In the genomic region with DNA sequence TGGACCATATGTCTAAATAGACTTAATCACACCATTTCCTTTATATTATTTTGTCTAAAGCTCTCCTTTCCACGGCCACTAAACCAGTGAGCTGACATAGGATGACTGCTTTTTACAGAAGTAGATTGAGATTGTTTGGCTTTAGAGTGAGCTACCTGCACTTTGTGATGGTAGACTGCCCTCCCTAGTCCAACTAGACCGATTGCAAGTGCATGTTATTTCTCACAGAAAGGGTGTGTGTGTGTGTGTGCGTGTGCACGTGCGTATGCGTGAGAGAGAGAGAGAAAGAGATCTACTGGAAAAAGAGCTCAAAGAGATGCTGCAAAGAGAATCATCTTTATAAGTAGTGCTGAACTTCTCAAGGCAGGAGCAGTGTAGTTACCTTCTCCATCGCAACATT, we compare ENCODE assay signal across 9 cellular contexts.
DNase-seq lines count a peak whose midpoint lies in the region; ATAC-seq, FAIRE-seq and TF ChIP-seq lines count a peak whose summit lies in the region.
"Had no signal": no experiment of that assay in that cellular context is flagged by ENCODE, and none has a peak within 500 bp of the region (broad histone marks: within the 10 kb centered on the region; RNA-seq: fewer than 3 reads in every experiment).

No MANE protein-coding gene starts in this region.

- peaks cover 0 to 9% of the 10 kb centered on the region in 2 donors for H3K36me3 ChIP-seq in left lung

- ATAC-seq in left lung (peak; percentile 74), HG02885 (IDR thresholded peaks at IDR 0.05; ENCODE audit: poor library complexity, unreplicated experiment) (no peak)

- peak overlapping the region in 1 of 2 donors; percentile 71 for H3K27ac ChIP-seq in left lung

- TF ChIP-seq CTCF in left lung (IDR thresholded peaks at IDR 0.05) (no peak), CD14-positive monocyte (IDR thresholded peaks at IDR 0.05) (no peak)

- peaks cover 12 to 45% of the 10 kb centered on the region in 2 donors for H3K4me1 ChIP-seq in left lung

- H3K4me1 Mint-ChIP-seq in T-helper 2 cell treated with Interferon-gamma antibody and Interleukin-4, amounts not matched to agents 5 μg/mL and 100 μg/mL, for 36 hours (ENCODE audit: low read depth) = peaks cover 48% of the 10 kb centered on the region
- peaks cover 33% of the 10 kb centered on the region for H3K4me1 Mint-ChIP-seq in CD14-positive monocyte

- H3K9me3 ChIP-seq in left lung = peaks cover 0 to 6% of the 10 kb centered on the region in 2 donors

- peaks cover 25% of the 10 kb centered on the region for H3K36me3 Mint-ChIP-seq in T-helper 2 cell treated with Interferon-gamma antibody and Interleukin-4, amounts not matched to agents 5 μg/mL and 100 μg/mL, for 36 hours (ENCODE audit: low read depth)
- H3K36me3 Mint-ChIP-seq in CD14-positive monocyte = peaks cover 15 to 31% of the 10 kb centered on the region in 2 donors

- no peaks in the 10 kb centered on the region for H3K27me3 ChIP-seq in left lung

- no peaks in the 10 kb centered on the region for H3K27me3 Mint-ChIP-seq in T-helper 2 cell treated with Interferon-gamma antibody and Interleukin-4, amounts not matched to agents 5 μg/mL and 100 μg/mL, for 36 hours (ENCODE audit: low read depth)
- no peaks in the 10 kb centered on the region for H3K27me3 Mint-ChIP-seq in CD14-positive monocyte (ENCODE audit: low read depth in 3 of 3)

- intact Hi-C loops in left lung (cut with DNase I) = no loop called here
- intact Hi-C loops in CD14-positive monocyte (cut with micrococcal nuclease) = no loop called here

- no peak overlapping the region for H3K4me3 ChIP-seq in left lung

- peaks cover 7% of the 10 kb centered on the region for H3K9me3 Mint-ChIP-seq in T-helper 2 cell treated with Interferon-gamma antibody and Interleukin-4, amounts not matched to agents 5 μg/mL and 100 μg/mL, for 36 hours
- H3K9me3 Mint-ChIP-seq in CD14-positive monocyte = no peaks in the 10 kb centered on the region

- peak; percentile 57 for FAIRE-seq in GM18507 (lab: Jason Lieb, UNC)

- H3K27ac Mint-ChIP-seq in T-helper 2 cell treated with Interferon-gamma antibody and Interleukin-4, amounts not matched to agents 5 μg/mL and 100 μg/mL, for 36 hours = peak overlapping the region; percentile 70
- peak overlapping the region in 1 of 7 donors; percentile 71 for H3K27ac Mint-ChIP-seq in CD14-positive monocyte

- H3K4me3 Mint-ChIP-seq in T-helper 2 cell treated with Interferon-gamma antibody and Interleukin-4, amounts not matched to agents 5 μg/mL and 100 μg/mL, for 36 hours = peak overlapping the region; percentile 70
- no peak overlapping the region for H3K4me3 Mint-ChIP-seq in CD14-positive monocyte

- peak; percentile 3 for DNase-seq in COLO668 (lab: John Stamatoyannopoulos, UW; ENCODE audit: unreplicated experiment)
- DNase-seq in GM18507 (ENCODE audit: extremely low spot score, insufficient read length, low read depth) = no peak
- no peak for DNase-seq in T-helper 2 cell treated with Interferon-gamma antibody and Interleukin-4, amounts not matched to agents 5 μg/mL and 100 μg/mL, for 36 hours (ENCODE audit: low spot score)
- DNase-seq in left lung = no peak
- DNase-seq in CD14-positive monocyte (ENCODE audit: low spot score) = no peak
- DNase-seq in HuH-7.5 (ENCODE audit: low spot score) = no peak
- DNase-seq in occipital lobe (lab: John Stamatoyannopoulos, UW) = no peak
- DNase-seq: left cardiac atrium had no signal
